In genomic region chr3:120168038-120168437, GRCh38 we compare ENCODE assay signal across 1 cellular context.
TF ChIP-seq lines count a peak whose summit lies in the region.

No MANE protein-coding gene starts in this region.

TF ChIP-seq in HepG2, 621 proteins besides CTCF, POLR2A, EP300 and RAD21 (continued from another document):
- no peak for TF ChIP-seq ZNF574 (CRISPR knock-in tag; IDR thresholded peaks at IDR 0.05)
- no peak for TF ChIP-seq ZSCAN25 (CRISPR knock-in tag; IDR thresholded peaks at IDR 0.05)
- no peak for TF ChIP-seq CREBL2 (CRISPR knock-in tag; IDR thresholded peaks at IDR 0.05; ENCODE audit: borderline replicate concordance)
- TF ChIP-seq NFATC3 (CRISPR knock-in tag; IDR thresholded peaks at IDR 0.05): no peak
- no peak for TF ChIP-seq XRCC5 (optimal IDR thresholded peaks at IDR 0.05; ENCODE audit: low read length)
- TF ChIP-seq ZGPAT (CRISPR knock-in tag; IDR thresholded peaks at IDR 0.05): no peak
- no peak for TF ChIP-seq SP1 (IDR thresholded peaks at IDR 0.05)
- TF ChIP-seq SP1 (CRISPR knock-in tag; IDR thresholded peaks at IDR 0.05): no peak
